ENCODE assay signal across 8 cellular contexts in the genomic region with DNA sequence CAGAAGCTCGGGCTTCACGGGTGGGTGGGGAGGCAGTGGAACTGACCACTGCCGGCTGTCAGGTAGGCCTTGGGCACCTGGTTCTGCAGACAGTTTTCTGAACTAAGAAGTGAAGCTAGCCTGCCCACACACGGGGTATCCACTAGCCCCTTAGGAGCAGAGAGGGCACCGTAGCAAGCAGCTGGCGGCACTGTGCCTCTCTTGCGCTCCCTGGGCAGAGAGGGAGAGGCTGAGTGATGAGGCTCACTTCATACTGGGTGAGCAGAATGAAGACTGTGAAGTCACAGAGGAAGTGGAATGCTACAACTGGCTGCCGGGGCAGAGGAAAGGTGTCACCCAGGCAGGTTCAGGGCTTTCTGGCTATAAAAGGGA. TPM values are rescaled to one million over a fixed set of nuclear protein-coding genes. Genes with fewer than 3 reads are reported as not detected.
DNase-seq lines count a peak whose midpoint lies in the region; ATAC-seq and TF ChIP-seq lines count a peak whose summit lies in the region.

No MANE protein-coding gene starts in this region.

- TF ChIP-seq CTCF in glutamatergic neuron (IDR thresholded peaks at IDR 0.05; ENCODE audit: partially characterized antibody, unreplicated experiment) = no peak

- H3K27ac Mint-ChIP-seq in glutamatergic neuron (ENCODE audit: unreplicated experiment) = no peak overlapping the region

- peak; percentile 36 to 42 for ATAC-seq in activated CD4-positive, CD25-positive, alpha-beta regulatory T cell treated with anti-CD3 and anti-CD28 coated beads, Interleukin-2, amount 50 U/mL, for 24 hours
- ATAC-seq in GM21381 (IDR thresholded peaks at IDR 0.05; ENCODE audit: unreplicated experiment) (no peak), HG03520 (IDR thresholded peaks at IDR 0.05; ENCODE audit: unreplicated experiment) (no peak), HG03521 (IDR thresholded peaks at IDR 0.05; ENCODE audit: unreplicated experiment) (no peak)

- peak overlapping the region; percentile 77 for H3K4me3 Mint-ChIP-seq in glutamatergic neuron (ENCODE audit: unreplicated experiment)

- DNase-seq in activated CD4-positive, CD25-positive, alpha-beta regulatory T cell treated with anti-CD3 and anti-CD28 coated beads, Interleukin-2, amount 50 U/mL, for 72 hours = no peak
- peak; percentile 78 for DNase-seq in activated CD8-positive, alpha-beta memory T cell treated with anti-CD3 and anti-CD28 coated beads for 24 hours
- DNase-seq in glutamatergic neuron = no peak
- peak; percentile 23 to 43 for DNase-seq in stimulated activated CD4-positive, alpha-beta T cell treated with anti-CD3 and anti-CD28 coated beads, Interleukin-4, amount 100 ng/mL, for 4 hours

- H3K27me3 Mint-ChIP-seq in glutamatergic neuron (ENCODE audit: unreplicated experiment) = peaks cover 20% of the 10 kb centered on the region

- H3K4me1 Mint-ChIP-seq in glutamatergic neuron (ENCODE audit: low read depth, unreplicated experiment) = no peaks in the 10 kb centered on the region

- peaks cover 4% of the 10 kb centered on the region for H3K36me3 Mint-ChIP-seq in glutamatergic neuron (ENCODE audit: unreplicated experiment)

- no peaks in the 10 kb centered on the region for H3K9me3 Mint-ChIP-seq in glutamatergic neuron (ENCODE audit: unreplicated experiment)

RNA-seq across cellular contexts. Expression of gene ITPRIPL1, which starts 0.8 kb away (rescaled TPM):
- total RNA-seq in glutamatergic neuron (ENCODE audit: unreplicated experiment) = 0.56 TPM

RNA-seq across cellular contexts. Expression of gene NCAPH, which starts 9.7 kb away (rescaled TPM):
- 6.6 TPM for total RNA-seq in glutamatergic neuron (ENCODE audit: unreplicated experiment)

RNA-seq across cellular contexts. Expression of gene SNRNP200, which starts 20.5 kb away (rescaled TPM):
- total RNA-seq in glutamatergic neuron (ENCODE audit: unreplicated experiment) = 136 TPM

RNA-seq across cellular contexts. Expression of gene CIAO1, which starts 59.8 kb away (rescaled TPM):
- total RNA-seq in glutamatergic neuron (ENCODE audit: unreplicated experiment) = 68.1 TPM

Comparison
In these comparisons a context has a peak if more than half of its experiments do, and no peak if none do; other contexts are left out.
1. ATAC-seq: peak in activated CD4-positive, CD25-positive, alpha-beta regulatory T cell treated with anti-CD3 and anti-CD28 coated beads, Interleukin-2, amount 50 U/mL, for 24 hours (2 of 2); none in GM21381 (single experiment), HG03520 (single experiment) and HG03521 (single experiment).
2. DNase-seq: peak in activated CD8-positive, alpha-beta memory T cell treated with anti-CD3 and anti-CD28 coated beads for 24 hours (single experiment) and stimulated activated CD4-positive, alpha-beta T cell treated with anti-CD3 and anti-CD28 coated beads, Interleukin-4, amount 100 ng/mL, for 4 hours (2 of 2); none in activated CD4-positive, CD25-positive, alpha-beta regulatory T cell treated with anti-CD3 and anti-CD28 coated beads, Interleukin-2, amount 50 U/mL, for 72 hours (single experiment) and glutamatergic neuron (single experiment).